1 cellular context compared by ENCODE assay signal in the genomic region with DNA sequence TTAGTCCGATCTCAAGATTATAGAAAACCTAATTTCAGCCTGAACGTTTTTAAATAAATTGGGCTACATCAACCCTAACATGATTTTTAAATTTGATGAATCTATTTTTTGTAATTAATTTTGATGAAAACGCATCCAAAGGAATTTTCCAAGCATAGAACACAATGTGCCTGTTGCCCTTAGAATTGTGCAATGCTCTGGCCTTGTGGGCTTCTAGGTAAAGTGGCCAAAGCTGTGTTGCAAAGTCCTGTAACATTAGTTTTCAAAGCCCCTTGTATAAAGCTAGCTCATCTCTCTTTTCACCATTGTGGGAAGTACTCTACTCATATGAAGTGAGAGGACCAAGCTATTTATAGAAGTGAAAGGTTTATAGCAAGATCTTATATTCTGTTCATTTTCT.
TF ChIP-seq lines count a peak whose summit lies in the region.

No MANE protein-coding gene starts in this region.

TF ChIP-seq in H1, 55 proteins besides CTCF, POLR2A, EP300 and RAD21:
- TF ChIP-seq SP1 (IDR thresholded peaks at IDR 0.05; ENCODE audit: low read depth, low read length) (no peak), CEBPB (IDR thresholded peaks at IDR 0.05; ENCODE audit: low read depth, low read length) (peak; percentile 30; the same call in 1 of the 2 replicates)
